In the genomic region with DNA sequence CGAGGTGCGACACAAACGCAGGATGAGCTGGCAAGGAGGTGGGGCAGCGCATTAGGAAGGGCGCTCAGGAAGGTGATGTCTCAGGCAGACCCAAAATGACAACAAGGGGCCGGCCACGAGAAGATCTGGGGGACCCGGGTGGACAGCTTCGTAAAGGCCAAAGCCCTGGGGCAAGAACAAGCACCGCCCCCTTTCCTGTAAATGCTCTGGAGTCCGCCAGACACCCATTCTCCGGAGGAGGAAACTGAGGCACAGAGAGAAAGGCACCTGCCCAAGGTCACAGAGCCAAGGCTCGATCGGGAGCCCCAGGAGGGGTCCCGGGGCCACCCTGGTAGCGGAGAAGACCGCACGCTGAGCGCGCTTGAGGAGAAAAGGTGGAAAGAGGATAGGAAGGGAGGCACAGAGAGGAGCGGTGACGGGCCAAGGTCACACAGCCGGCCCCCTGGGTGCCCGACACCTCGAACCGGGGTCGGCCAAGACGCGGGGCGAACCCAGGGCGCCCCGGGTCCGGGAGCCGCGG, we compare ENCODE assay signal across 6 cellular contexts. TPM values are rescaled to one million over a fixed set of nuclear protein-coding genes. Genes with fewer than 3 reads are reported as not detected.
DNase-seq lines count a peak whose midpoint lies in the region; ATAC-seq and TF ChIP-seq lines count a peak whose summit lies in the region.

No MANE protein-coding gene starts in this region.

- H3K27ac Mint-ChIP-seq in naive thymus-derived CD4-positive, alpha-beta T cell = peak overlapping the region; percentile 91 to 100 (median 99)

- no peak for DNase-seq in LNCaP clone FGC (ENCODE audit: low read depth)
- DNase-seq in astrocyte of the hippocampus (ENCODE audit: low read depth, low spot score) = peak; percentile 33
- peak in 4 of 9 donors; percentile 10 to 23 (median 18) for DNase-seq in naive thymus-derived CD4-positive, alpha-beta T cell
- DNase-seq in DMS79 treated with DMSO at 0.1 percent for 48 hours (lab: John Stamatoyannopoulos, UW) = no peak
- DNase-seq in EL = no peak

- peaks cover 48 to 59% of the 10 kb centered on the region in 2 donors for H3K4me1 ChIP-seq in naive thymus-derived CD4-positive, alpha-beta T cell (ENCODE audit: control insufficient read depth in 2 of 2, insufficient read depth in 2 of 2, low read length in 2 of 2)

- H3K36me3 ChIP-seq in naive thymus-derived CD4-positive, alpha-beta T cell (ENCODE audit: control insufficient read depth in 2 of 3, insufficient read depth in 3 of 3, low read length in 3 of 3) = peaks cover 9 to 71% (median 16%) of the 10 kb centered on the region in 3 experiments

- peaks cover 11 to 45% (median 30%) of the 10 kb centered on the region in 5 donors for H3K36me3 Mint-ChIP-seq in naive thymus-derived CD4-positive, alpha-beta T cell

- peaks cover 0 to 6% (median 0%) of the 10 kb centered on the region in 11 donors for H3K9me3 Mint-ChIP-seq in naive thymus-derived CD4-positive, alpha-beta T cell

- POLR2A ChIA-PET in naive thymus-derived CD4-positive, alpha-beta T cell (lab: Charles Lee) = interaction anchor here (0.5 to 3.0 kb wide), 18 partner anchors 9 to 898 kb away, joined by 3 to 18 read pairs (median 8); a partner anchor contains a TSS

- intact Hi-C loops in naive thymus-derived CD4-positive, alpha-beta T cell (cut with micrococcal nuclease) = loop anchor here (1.0 to 5.0 kb wide), 10 partner anchors 58 to 897 kb away; a partner anchor contains a TSS

- peaks cover 0 to 5% (median 0%) of the 10 kb centered on the region in 5 donors for H3K27me3 Mint-ChIP-seq in naive thymus-derived CD4-positive, alpha-beta T cell

- H3K27ac ChIP-seq in naive thymus-derived CD4-positive, alpha-beta T cell (ENCODE audit: low read depth, low read length) = peak overlapping the region; percentile 89

- no peaks in the 10 kb centered on the region for H3K27me3 ChIP-seq in naive thymus-derived CD4-positive, alpha-beta T cell (ENCODE audit: control insufficient read depth in 2 of 2, insufficient read depth in 2 of 2, low read length in 2 of 2)

- peak overlapping the region; percentile 97 to 100 (median 100) for H3K4me3 Mint-ChIP-seq in naive thymus-derived CD4-positive, alpha-beta T cell

- peaks cover 53 to 80% (median 72%) of the 10 kb centered on the region in 7 donors for H3K4me1 Mint-ChIP-seq in naive thymus-derived CD4-positive, alpha-beta T cell

- CTCF ChIA-PET in naive thymus-derived CD4-positive, alpha-beta T cell (lab: Charles Lee) = interaction anchor here (1.1 to 2.3 kb wide), 3 partner anchors 65 to 182 kb away, joined by 3 to 8 read pairs (median 7); a partner anchor contains a TSS

- H3K9me3 ChIP-seq in naive thymus-derived CD4-positive, alpha-beta T cell (ENCODE audit: control insufficient read depth in 2 of 3, low read length in 3 of 3) = no peaks in the 10 kb centered on the region

- no peak for TF ChIP-seq CTCF in LNCaP clone FGC (IDR thresholded peaks at IDR 0.05; ENCODE audit: control insufficient read depth, extremely low read depth, insufficient read depth)

- H3K4me3 ChIP-seq in LNCaP clone FGC (ENCODE audit: low read depth, low read length) = peak overlapping the region; percentile 98
- H3K4me3 ChIP-seq in naive thymus-derived CD4-positive, alpha-beta T cell (ENCODE audit: low read length) = peak overlapping the region; percentile 89

- no peak for ATAC-seq in naive thymus-derived CD4-positive, alpha-beta T cell
- no peak for ATAC-seq in HG02759 (IDR thresholded peaks at IDR 0.05; ENCODE audit: unreplicated experiment)

RNA-seq across cellular contexts. Expression of a gene that starts 0.6 kb away (rescaled TPM):
- 100 to 1,000 TPM; 112 to 250 (median 243) TPM for total RNA-seq in naive thymus-derived CD4-positive, alpha-beta T cell
- 10 to 100 TPM; 28.5 to 49.2 TPM for polyA plus RNA-seq in naive thymus-derived CD4-positive, alpha-beta T cell

RNA-seq across cellular contexts. Expression of a gene that starts 0.9 kb away (rescaled TPM):
- total RNA-seq in naive thymus-derived CD4-positive, alpha-beta T cell = 100 to 1,000 TPM; 141 to 203 (median 174) TPM
- 100 to 1,000 TPM in 1 of 2 donors, 10 to 100 TPM in 1; 50.3 to 153 TPM for polyA plus RNA-seq in naive thymus-derived CD4-positive, alpha-beta T cell

RNA-seq across cellular contexts. Expression of a gene that starts 54.3 kb away (rescaled TPM):
- 1 to 10 TPM in 2 of 5 experiments, under 1 TPM in 3; 0.70 to 1.9 (median 0.97) TPM for total RNA-seq in naive thymus-derived CD4-positive, alpha-beta T cell
- not detected for polyA plus RNA-seq in naive thymus-derived CD4-positive, alpha-beta T cell

RNA-seq across cellular contexts. Expression of a gene that starts 58.3 kb away (rescaled TPM):
- 10 to 100 TPM; 26.1 to 49.3 (median 38.4) TPM for total RNA-seq in naive thymus-derived CD4-positive, alpha-beta T cell
- polyA plus RNA-seq in naive thymus-derived CD4-positive, alpha-beta T cell = 100 to 1,000 TPM in 1 of 2 donors, 10 to 100 TPM in 1; 76.8 to 109 TPM

RNA-seq across cellular contexts. Expression of a gene that starts 58.8 kb away (rescaled TPM):
- 1 to 10 TPM; 2.8 to 5.2 (median 3.6) TPM for total RNA-seq in naive thymus-derived CD4-positive, alpha-beta T cell
- 1 to 10 TPM; 8.4 to 9.6 TPM for polyA plus RNA-seq in naive thymus-derived CD4-positive, alpha-beta T cell
